In the genomic region with DNA sequence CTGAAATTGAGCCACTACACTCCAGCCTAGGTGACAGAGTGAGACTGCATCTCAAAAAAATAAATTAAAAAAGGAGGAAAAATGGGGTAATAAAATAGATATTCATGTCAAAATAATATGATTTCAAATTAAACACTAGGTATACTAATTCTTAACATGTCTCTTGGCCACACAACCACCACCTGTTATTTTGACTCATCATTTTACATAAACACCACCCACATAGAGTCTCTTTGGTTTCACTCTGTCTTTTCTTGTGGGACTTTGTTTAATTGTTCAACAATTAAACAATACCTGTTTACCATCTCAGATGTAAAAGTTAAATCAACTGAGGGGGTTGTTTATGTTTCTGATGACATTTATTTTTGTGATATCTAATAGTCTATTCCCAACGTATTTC, we compare ENCODE assay signal across 18 cellular contexts.
DNase-seq lines count a peak whose midpoint lies in the region; ATAC-seq lines count a peak whose summit lies in the region.
"Had no signal": no experiment of that assay in that cellular context is flagged by ENCODE, and none has a peak within 500 bp of the region (broad histone marks: within the 10 kb centered on the region; RNA-seq: fewer than 3 reads in every experiment).

No MANE protein-coding gene starts in this region.

- peak; percentile 85 for ATAC-seq in GM18867 (IDR thresholded peaks at IDR 0.05; ENCODE audit: unreplicated experiment)
- ATAC-seq in GM21717 (IDR thresholded peaks at IDR 0.05; ENCODE audit: unreplicated experiment): peak; percentile 93
- peak; percentile 93 for ATAC-seq in HG03060 (IDR thresholded peaks at IDR 0.05; ENCODE audit: low read depth, unreplicated experiment)
- ATAC-seq: T-helper 17 cell had no signal

- H3K27me3 ChIP-seq in Karpas-422 (ENCODE audit: low read length): no peaks in the 10 kb centered on the region
- H3K27me3 ChIP-seq: BE2C, sigmoid colon, vagina had no signal

- H3K36me3 ChIP-seq in Karpas-422 (ENCODE audit: insufficient read depth, low read length): no peaks in the 10 kb centered on the region
- H3K36me3 ChIP-seq: BE2C, sigmoid colon, vagina had no signal

- H3K4me2 ChIP-seq in Karpas-422 (ENCODE audit: low read depth, low read length, poor library complexity, severe bottlenecking): no peak overlapping the region

- DNase-seq in Karpas-422 (no peak), NOMO-1 (lab: John Stamatoyannopoulos, UW; ENCODE audit: unreplicated experiment in 2 of 2) (no peak), amygdala (lab: John Stamatoyannopoulos, UW) (no peak), KBM-7 (no peak), ureter (ENCODE audit: low spot score) (no peak)
- DNase-seq: BE2C; DMS 273 treated with DMSO at 0.1 percent for 48 hours; foreskin melanocyte; KG1; NCI-H187 treated with DMSO at 0.1 percent for 48 hours; NCI-H526 treated with DMSO at 0.1 percent for 48 hours; sigmoid colon; stimulated activated naive CD4-positive, alpha-beta T cell; T-helper 17 cell had no signal

- H3K4me1 ChIP-seq in Karpas-422 (ENCODE audit: low read length): no peaks in the 10 kb centered on the region
- H3K4me1 ChIP-seq: BE2C, sigmoid colon, vagina had no signal

- no peaks in the 10 kb centered on the region for H3K9me2 ChIP-seq in Karpas-422 (replicated peaks; ENCODE audit: insufficient read depth, low read length)

- in situ Hi-C loops in KBM-7 (cut with MboI; ENCODE audit: low pct_unique_long_range_greater_than_20kb, low sequenced_read_pairs): no loop called here

- peak overlapping the region; percentile 57; the same call in 1 of the 2 replicates for H2AFZ ChIP-seq in Karpas-422 (ENCODE audit: low read length)

- no peaks in the 10 kb centered on the region for H4K20me1 ChIP-seq in Karpas-422 (ENCODE audit: insufficient read depth, low read depth, low read length)

- no peak overlapping the region for H3K4me3 ChIP-seq in Karpas-422 (ENCODE audit: low read length)
- H3K4me3 ChIP-seq: sigmoid colon, vagina had no signal

- H3K79me2 ChIP-seq in Karpas-422 (ENCODE audit: low read length): no peaks in the 10 kb centered on the region

- no peak overlapping the region for H3K9ac ChIP-seq in Karpas-422 (ENCODE audit: low read length)

- H3K9me3 ChIP-seq in Karpas-422 (ENCODE audit: low read length): no peaks in the 10 kb centered on the region
- H3K9me3 ChIP-seq: sigmoid colon, vagina had no signal

- H3K27ac ChIP-seq in Karpas-422 (ENCODE audit: low read length): no peak overlapping the region
- H3K27ac ChIP-seq: sigmoid colon, vagina had no signal
